In genomic region chr1:201739492-201740085, GRCh38 we compare ENCODE assay signal across 8 cellular contexts.
DNase-seq lines count a peak whose midpoint lies in the region; ATAC-seq lines count a peak whose summit lies in the region.

No MANE protein-coding gene starts in this region.

- no peaks in the 10 kb centered on the region for H3K27me3 ChIP-seq in ectodermal cell (ENCODE audit: control insufficient read depth, insufficient read depth, low read length, poor library complexity, severe bottlenecking)

- H3K4me1 ChIP-seq in ectodermal cell (ENCODE audit: control insufficient read depth, insufficient read depth, low read length), result peaks cover 59% of the 10 kb centered on the region

- H3K4me1 Mint-ChIP-seq in activated CD4-positive, alpha-beta memory T cell treated with anti-CD3 and anti-CD28 coated beads, Interleukin-2, amount 10 ng/mL, durations not matched to agents 7 days and 5 days, result peaks cover 13% of the 10 kb centered on the region

- DNase-seq in DMS153 (lab: John Stamatoyannopoulos, UW), result peak; percentile 69
- peak; percentile 72 for DNase-seq in NCI-H1092 treated with DMSO at 0.1 percent for 48 hours (lab: John Stamatoyannopoulos, UW)
- peak; percentile 36 for DNase-seq in activated CD4-positive, alpha-beta memory T cell treated with anti-CD3 and anti-CD28 coated beads, Interleukin-2, amount 10 ng/mL, durations not matched to agents 7 days and 5 days
- DNase-seq in medulla oblongata (ENCODE audit: extremely low spot score), result peak; percentile 70
- DNase-seq in stimulated activated CD4-positive, alpha-beta T cell treated with anti-CD3 and anti-CD28 coated beads, TNF-alpha, amount 100 ng/mL, for 4 hours (ENCODE audit: low read depth in 3 of 3), result peak; percentile 21 to 29 (median 26)
- DNase-seq in GM19238 (ENCODE audit: insufficient read length, low spot score), result no peak

- no peaks in the 10 kb centered on the region for H3K9me3 Mint-ChIP-seq in activated CD4-positive, alpha-beta memory T cell treated with anti-CD3 and anti-CD28 coated beads, Interleukin-2, amount 10 ng/mL, durations not matched to agents 7 days and 5 days

- 0% methylated on average over 38 of the region's 38 CpGs for WGBS in ectodermal cell, 2 experiments

- H3K27ac Mint-ChIP-seq in activated CD4-positive, alpha-beta memory T cell treated with anti-CD3 and anti-CD28 coated beads, Interleukin-2, amount 10 ng/mL, durations not matched to agents 7 days and 5 days, result no peak overlapping the region

- CTCF ChIA-PET in activated CD4-positive, alpha-beta memory T cell treated with anti-CD3 and anti-CD28 coated beads, Interleukin-2, amount 10 ng/mL, durations not matched to agents 7 days and 5 days (lab: Charles Lee), result interaction anchor here (0.5 to 1.2 kb wide), 2 partner anchors 30 to 1232 kb away, joined by 5 to 8 read pairs; no protein-coding TSS in a partner anchor

- peak overlapping the region; percentile 64 for H3K4me3 Mint-ChIP-seq in activated CD4-positive, alpha-beta memory T cell treated with anti-CD3 and anti-CD28 coated beads, Interleukin-2, amount 10 ng/mL, durations not matched to agents 7 days and 5 days

- H3K27ac ChIP-seq in ectodermal cell (ENCODE audit: insufficient read depth, low read depth, low read length, poor library complexity, severe bottlenecking), result peak overlapping the region; percentile 77

- no peaks in the 10 kb centered on the region for H3K36me3 Mint-ChIP-seq in activated CD4-positive, alpha-beta memory T cell treated with anti-CD3 and anti-CD28 coated beads, Interleukin-2, amount 10 ng/mL, durations not matched to agents 7 days and 5 days (ENCODE audit: low read depth)

- POLR2A ChIA-PET in activated CD4-positive, alpha-beta memory T cell treated with anti-CD3 and anti-CD28 coated beads, Interleukin-2, amount 10 ng/mL, durations not matched to agents 7 days and 5 days (lab: Charles Lee), result no interaction called here

- ATAC-seq in GM18858 (IDR thresholded peaks at IDR 0.05; ENCODE audit: unreplicated experiment), result no peak

- H3K4me3 ChIP-seq in ectodermal cell (ENCODE audit: insufficient read depth, low read depth, low read length), result peak overlapping the region; percentile 69

- H3K9me3 ChIP-seq in ectodermal cell (ENCODE audit: control insufficient read depth, low read length), result no peaks in the 10 kb centered on the region

- H3K36me3 ChIP-seq in ectodermal cell (ENCODE audit: control insufficient read depth, insufficient read depth, low read length), result peaks cover 3% of the 10 kb centered on the region

- peaks cover 51% of the 10 kb centered on the region for H3K27me3 Mint-ChIP-seq in activated CD4-positive, alpha-beta memory T cell treated with anti-CD3 and anti-CD28 coated beads, Interleukin-2, amount 10 ng/mL, durations not matched to agents 7 days and 5 days
